In the genomic region with DNA sequence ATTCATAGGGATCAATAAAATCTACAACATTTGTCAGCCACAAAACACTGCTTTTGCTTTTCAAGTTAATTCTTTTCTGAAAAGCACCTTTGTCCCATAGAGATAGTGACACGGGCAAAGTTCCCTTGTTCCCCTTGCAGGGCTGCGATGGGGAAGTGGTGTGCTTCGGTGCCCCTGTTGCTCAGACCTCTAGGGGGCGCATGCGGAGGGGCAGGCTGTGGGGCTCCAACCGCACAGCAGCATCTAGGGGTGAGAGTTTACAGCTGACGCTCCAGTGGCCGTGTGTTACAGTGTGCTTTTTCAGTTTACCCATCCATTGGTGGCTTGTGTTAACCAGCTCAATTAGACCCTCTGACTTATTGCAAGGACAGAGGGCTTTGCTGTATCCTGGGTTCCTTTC, we compare ENCODE assay signal across 17 cellular contexts.
A peak's percentile ranks its signal among the peaks of the same experiment; 100 is the strongest.
DNase-seq lines count a peak whose midpoint lies in the region; ATAC-seq and TF ChIP-seq lines count a peak whose summit lies in the region.
"Had no signal": no experiment of that assay in that cellular context is flagged by ENCODE, and none has a peak within 500 bp of the region (broad histone marks: within the 10 kb centered on the region; RNA-seq: fewer than 3 reads in every experiment).

No MANE protein-coding gene starts in this region.

- DNase-seq in mesendoderm: peak; percentile 55
- DNase-seq in GM20000 (ENCODE audit: low spot score): no peak
- DNase-seq in DMS79 (lab: John Stamatoyannopoulos, UW): no peak
- DNase-seq: activated naive CD8-positive, alpha-beta T cell treated with anti-CD3 and anti-CD28 coated beads, Interleukin-2, amount 10 ng/mL, durations not matched to agents 7 days and 5 days; CD4-positive, alpha-beta T cell; hypothalamus; NCI-H1417; NCI-H446; small intestine had no signal

- no CpG with 5 or more reads among the region's 8 CpGs for WGBS in mesendoderm (ENCODE audit: extremely low coverage, insufficient coverage, low lambda C conversion rate)

- no peaks in the 10 kb centered on the region for H4K20me1 ChIP-seq in SU-DHL-6 (ENCODE audit: low read depth, low read length)

- no peak overlapping the region for H3K23ac ChIP-seq in mesendoderm (ENCODE audit: low read length)

- no peaks in the 10 kb centered on the region for H3K9me2 ChIP-seq in SU-DHL-6 (replicated peaks; ENCODE audit: insufficient read depth, low read length)

- no peak overlapping the region for H3K4ac ChIP-seq in mesendoderm (ENCODE audit: low read depth, low read length)

- H3K27me3 ChIP-seq in SU-DHL-6 (ENCODE audit: low read length): no peaks in the 10 kb centered on the region
- no peaks in the 10 kb centered on the region for H3K27me3 ChIP-seq in mesendoderm (ENCODE audit: insufficient read depth, low read length, poor library complexity)
- H3K27me3 ChIP-seq: esophagus muscularis mucosa, suprapubic skin had no signal

- no peaks in the 10 kb centered on the region for H3K9me3 ChIP-seq in SU-DHL-6 (ENCODE audit: insufficient read depth, low read length)
- H3K9me3 ChIP-seq: esophagus muscularis mucosa, suprapubic skin had no signal

- no peak overlapping the region for H3K56ac ChIP-seq in mesendoderm (ENCODE audit: low read length)

- no peak overlapping the region for H3K4me3 ChIP-seq in SU-DHL-6 (ENCODE audit: insufficient read depth, low read length, poor library complexity, severe bottlenecking)
- H3K4me3 ChIP-seq in mesendoderm (ENCODE audit: low read length): no peak overlapping the region
- H3K4me3 ChIP-seq: esophagus muscularis mucosa, suprapubic skin had no signal

- no peaks in the 10 kb centered on the region for H3K4me1 ChIP-seq in mesendoderm (ENCODE audit: control insufficient read depth, low read depth, low read length)
- H3K4me1 ChIP-seq: esophagus muscularis mucosa, suprapubic skin had no signal

- no peaks in the 10 kb centered on the region for H3F3A ChIP-seq in SU-DHL-6 (ENCODE audit: insufficient read depth)

- H3K9ac ChIP-seq in SU-DHL-6 (ENCODE audit: low read length): no peak overlapping the region
- no peak overlapping the region for H3K9ac ChIP-seq in mesendoderm (ENCODE audit: low read length)

- H4K8ac ChIP-seq in mesendoderm (ENCODE audit: low read depth, low read length): no peak overlapping the region

- H4K5ac ChIP-seq in mesendoderm (ENCODE audit: low read length): no peak overlapping the region

- H2BK5ac ChIP-seq in mesendoderm (ENCODE audit: low read length): no peak overlapping the region

- H3K4me2 ChIP-seq in SU-DHL-6 (ENCODE audit: low read depth, low read length, poor library complexity, severe bottlenecking): no peak overlapping the region
- no peak overlapping the region for H3K4me2 ChIP-seq in mesendoderm (ENCODE audit: low read length)

- no peak overlapping the region for H2AFZ ChIP-seq in SU-DHL-6 (ENCODE audit: low read depth, low read length, severe bottlenecking)

- H3K36me3 ChIP-seq in SU-DHL-6 (ENCODE audit: low read length) (no peaks in the 10 kb centered on the region), mesendoderm (ENCODE audit: control insufficient read depth, insufficient read depth, low read length) (no peaks in the 10 kb centered on the region)
- H3K36me3 ChIP-seq: esophagus muscularis mucosa, suprapubic skin had no signal

- H3K27ac ChIP-seq in SU-DHL-6 (ENCODE audit: low read depth, low read length) (no peak overlapping the region), mesendoderm (ENCODE audit: low read depth, low read length) (no peak overlapping the region)
- H3K27ac ChIP-seq: esophagus muscularis mucosa, suprapubic skin, VCaP had no signal

- H3K18ac ChIP-seq in mesendoderm (ENCODE audit: low read length): no peak overlapping the region

- TF ChIP-seq CTCF in GM12872 (IDR thresholded peaks at IDR 0.05; ENCODE audit: insufficient read depth, low read depth, low read length) (peak; percentile 18; the same call in 1 of the 3 replicates), SU-DHL-6 (IDR thresholded peaks at IDR 0.05; ENCODE audit: insufficient read depth, low read length, poor library complexity, severe bottlenecking) (peak; percentile 32), GM20000 (IDR thresholded peaks at IDR 0.05; ENCODE audit: extremely low read depth, missing control alignments) (no peak)

- H2BK120ac ChIP-seq in mesendoderm (ENCODE audit: low read depth, low read length): no peak overlapping the region

- peak; percentile 59 for ATAC-seq in HG03432 (IDR thresholded peaks at IDR 0.05; ENCODE audit: unreplicated experiment)
- ATAC-seq in GM18861 (IDR thresholded peaks at IDR 0.05; ENCODE audit: unreplicated experiment): no peak
- ATAC-seq: Right ventricle myocardium inferior had no signal

- no peak overlapping the region for H2AK5ac ChIP-seq in mesendoderm (ENCODE audit: low read length)

- H3K79me2 ChIP-seq in SU-DHL-6 (ENCODE audit: insufficient read depth, low read length) (no peaks in the 10 kb centered on the region), mesendoderm (ENCODE audit: control insufficient read depth, insufficient read depth, low read length) (no peaks in the 10 kb centered on the region)

- no peak overlapping the region for H2BK15ac ChIP-seq in mesendoderm (replicated peaks; ENCODE audit: low read depth)

- no peaks in the 10 kb centered on the region for H3K79me1 ChIP-seq in mesendoderm (ENCODE audit: low read length)
